ENCODE assay signal across 1 cellular context in genomic region chr14:33249361-33249760, GRCh38.
TF ChIP-seq lines count a peak whose summit lies in the region.

No MANE protein-coding gene starts in this region.

TF ChIP-seq in WTC11, 78 proteins besides CTCF, POLR2A, EP300 and RAD21 (continued from another document):
- TF ChIP-seq, protein P1, sequence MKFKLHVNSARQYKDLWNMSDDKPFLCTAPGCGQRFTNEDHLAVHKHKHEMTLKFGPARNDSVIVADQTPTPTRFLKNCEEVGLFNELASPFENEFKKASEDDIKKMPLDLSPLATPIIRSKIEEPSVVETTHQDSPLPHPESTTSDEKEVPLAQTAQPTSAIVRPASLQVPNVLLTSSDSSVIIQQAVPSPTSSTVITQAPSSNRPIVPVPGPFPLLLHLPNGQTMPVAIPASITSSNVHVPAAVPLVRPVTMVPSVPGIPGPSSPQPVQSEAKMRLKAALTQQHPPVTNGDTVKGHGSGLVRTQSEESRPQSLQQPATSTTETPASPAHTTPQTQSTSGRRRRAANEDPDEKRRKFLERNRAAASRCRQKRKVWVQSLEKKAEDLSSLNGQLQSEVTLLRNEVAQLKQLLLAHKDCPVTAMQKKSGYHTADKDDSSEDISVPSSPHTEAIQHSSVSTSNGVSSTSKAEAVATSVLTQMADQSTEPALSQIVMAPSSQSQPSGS (CRISPR knock-in tag; IDR thresholded peaks at IDR 0.05; ENCODE audit: borderline replicate concordance, low read depth): no peak
- TF ChIP-seq SMAD4 (CRISPR knock-in tag; IDR thresholded peaks at IDR 0.05): no peak
- no peak for TF ChIP-seq ZNF263 (CRISPR knock-in tag; IDR thresholded peaks at IDR 0.05; ENCODE audit: low read depth)
- no peak for TF ChIP-seq ZNF425 (CRISPR knock-in tag; conservative IDR thresholded peaks at IDR 0.05)
